In genomic region chr16:1474471-1474795, GRCh38 we compare ENCODE assay signal across 9 cellular contexts. TPM values are rescaled to one million over a fixed set of nuclear protein-coding genes. Genes with fewer than 3 reads are reported as not detected.
DNase-seq lines count a peak whose midpoint lies in the region; ATAC-seq and TF ChIP-seq lines count a peak whose summit lies in the region.
"Had no signal": no experiment of that assay in that cellular context is flagged by ENCODE, and none has a peak within 500 bp of the region (broad histone marks: within the 10 kb centered on the region; RNA-seq: fewer than 3 reads in every experiment).

No MANE protein-coding gene starts in this region.

- no peaks in the 10 kb centered on the region for H3K9me3 Mint-ChIP-seq in endothelial cell (ENCODE audit: unreplicated experiment)

- H4K8ac ChIP-seq in neuronal stem cell (ENCODE audit: low read depth, low read length), result no peak overlapping the region

- no TSS peak for BruUV-seq in A673 (replicated peaks; lab: Mats Ljungman, UMichigan)

- no peaks in the 10 kb centered on the region for H3K9me2 ChIP-seq in Loucy (replicated peaks; ENCODE audit: low read depth, low read length)

- no peak overlapping the region for H3K14ac ChIP-seq in neuronal stem cell (ENCODE audit: low read length)

- peaks cover 19% of the 10 kb centered on the region for H3K79me1 ChIP-seq in neuronal stem cell (ENCODE audit: low read depth, low read length)

- no peak for DNase-seq in A673 (ENCODE audit: low spot score)
- no peak for DNase-seq in endothelial cell (ENCODE audit: low spot score)
- no peak for DNase-seq in neuronal stem cell (ENCODE audit: low spot score)
- DNase-seq in stimulated activated CD4-positive, alpha-beta T cell treated with anti-CD3 and anti-CD28 coated beads, Interleukin-2, amount 100 ng/mL, for 24 hours, result no peak
- no peak for DNase-seq in NCI-H1694 treated with DMSO at 0.1 percent for 48 hours (lab: John Stamatoyannopoulos, UW)
- no peak for DNase-seq in NCI-H146 treated with DMSO at 0.1 percent for 48 hours (lab: John Stamatoyannopoulos, UW; ENCODE audit: unreplicated experiment)

- H3K36me3 ChIP-seq in A673 (ENCODE audit: insufficient read depth, low read length, poor library complexity, severe bottlenecking) (no peaks in the 10 kb centered on the region), Loucy (ENCODE audit: insufficient read depth, low read length) (no peaks in the 10 kb centered on the region), neuronal stem cell (replicated peaks in 1 of 2; ENCODE audit: control insufficient read depth in 2 of 2, insufficient read depth in 2 of 2, low read length in 2 of 2) (no peaks in the 10 kb centered on the region)

- CTCF ChIA-PET in A673 (lab: Charles Lee), result no interaction called here

- POLR2A ChIA-PET in A673 (lab: Charles Lee; ENCODE audit: low non-redundant PET), result no interaction called here

- H3K27ac Mint-ChIP-seq in endothelial cell (ENCODE audit: unreplicated experiment), result no peak overlapping the region

- H3F3A ChIP-seq in Loucy (ENCODE audit: low read depth), result no peaks in the 10 kb centered on the region

- H2BK120ac ChIP-seq in neuronal stem cell (ENCODE audit: low read depth, low read length), result no peak overlapping the region

- peaks cover 11% of the 10 kb centered on the region for H3K4me1 ChIP-seq in A673 (ENCODE audit: insufficient read depth, low read length, poor library complexity, severe bottlenecking)
- H3K4me1 ChIP-seq in Loucy (ENCODE audit: insufficient read depth, low read length, poor library complexity, severe bottlenecking), result no peaks in the 10 kb centered on the region
- H3K4me1 ChIP-seq in neuronal stem cell (ENCODE audit: control insufficient read depth in 2 of 2, insufficient read depth in 1 of 2, low read depth in 1 of 2, low read length in 2 of 2), result peaks cover 4 to 15% of the 10 kb centered on the region in 2 donors

- H3K79me2 ChIP-seq in Loucy (ENCODE audit: insufficient read depth, low read length), result peaks cover 7% of the 10 kb centered on the region; the same call in 1 of the 2 replicates

- no peak overlapping the region for H3K4ac ChIP-seq in neuronal stem cell (ENCODE audit: low read length)

- peaks cover 3% of the 10 kb centered on the region for H3K36me3 Mint-ChIP-seq in endothelial cell (ENCODE audit: low read depth, unreplicated experiment)

- H3K4me3 Mint-ChIP-seq in endothelial cell (ENCODE audit: unreplicated experiment), result peak overlapping the region; percentile 90

- peaks cover 36% of the 10 kb centered on the region for H3K4me1 Mint-ChIP-seq in endothelial cell (ENCODE audit: unreplicated experiment)

- no peak overlapping the region for H2BK5ac ChIP-seq in neuronal stem cell (ENCODE audit: low read length)

- H3K4me2 ChIP-seq in Loucy (ENCODE audit: low read depth, low read length, poor library complexity, severe bottlenecking), result peak overlapping the region; percentile 80
- peak overlapping the region; percentile 70 for H3K4me2 ChIP-seq in neuronal stem cell (ENCODE audit: insufficient read depth, low read length, poor library complexity, severe bottlenecking)

- peak; percentile 25 for ATAC-seq in GM19372 (IDR thresholded peaks at IDR 0.05; ENCODE audit: low read depth, unreplicated experiment)

- peaks cover 13% of the 10 kb centered on the region for H3K27me3 Mint-ChIP-seq in endothelial cell (ENCODE audit: unreplicated experiment)

- H3K9me3 ChIP-seq in A673 (ENCODE audit: low read depth, low read length, poor library complexity, severe bottlenecking) (no peaks in the 10 kb centered on the region), Loucy (ENCODE audit: insufficient read depth, low read depth, low read length) (no peaks in the 10 kb centered on the region), neuronal stem cell (replicated peaks in 1 of 2; ENCODE audit: control insufficient read depth in 2 of 2, insufficient read depth in 1 of 2, low read depth in 1 of 2, low read length in 2 of 2) (peaks cover 0 to 3% of the 10 kb centered on the region in 2 donors)

- no peaks in the 10 kb centered on the region for H4K20me1 ChIP-seq in Loucy (ENCODE audit: insufficient read depth, low read length, poor library complexity, severe bottlenecking)

- H2AFZ ChIP-seq in Loucy (ENCODE audit: low read length) (no peak overlapping the region; the same call in 1 of the 2 replicates), neuronal stem cell (ENCODE audit: low read length) (peak overlapping the region; percentile 97)

- H2BK12ac ChIP-seq in neuronal stem cell (ENCODE audit: low read length), result no peak overlapping the region

- no peak overlapping the region for H2AK5ac ChIP-seq in neuronal stem cell (ENCODE audit: low read depth, low read length)

- peak overlapping the region; percentile 61 for H3K9ac ChIP-seq in Loucy (ENCODE audit: low read depth, low read length, poor library complexity, severe bottlenecking)
- H3K9ac ChIP-seq in neuronal stem cell (ENCODE audit: low read depth, low read length, poor library complexity), result peak overlapping the region; percentile 98

- H3K23ac ChIP-seq in neuronal stem cell (ENCODE audit: low read depth, low read length, poor library complexity), result peak overlapping the region; percentile 93

- H3K27me3 ChIP-seq in A673 (replicated peaks; ENCODE audit: insufficient read depth, low read depth, low read length, poor library complexity) (no peaks in the 10 kb centered on the region), Loucy (ENCODE audit: insufficient read depth, low read length, poor library complexity, severe bottlenecking) (no peaks in the 10 kb centered on the region), neuronal stem cell (ENCODE audit: control insufficient read depth in 3 of 3, insufficient read depth in 3 of 3, low read depth in 1 of 3, low read length in 3 of 3) (no peaks in the 10 kb centered on the region)

- H2BK15ac ChIP-seq in neuronal stem cell (ENCODE audit: low read length), result no peak overlapping the region

- intact Hi-C loops in A673 (cut with micrococcal nuclease; ENCODE audit: unreplicated experiment), result no loop called here

- no peak overlapping the region for H4K91ac ChIP-seq in neuronal stem cell (ENCODE audit: low read depth, low read length, poor library complexity)

- WGBS in neuronal stem cell (ENCODE audit: extremely low coverage in 2 of 2, insufficient read length in 2 of 2, insufficient replicate concordance in 1 of 2), 2 donors, result no CpG with 5 or more reads among the region's 43 CpGs

- H3K18ac ChIP-seq in neuronal stem cell (ENCODE audit: low read length), result no peak overlapping the region

- peak overlapping the region; percentile 96 for H3K27ac ChIP-seq in A673 (ENCODE audit: low read depth, low read length, poor library complexity, severe bottlenecking)
- H3K27ac ChIP-seq in neuronal stem cell (replicated peaks; ENCODE audit: low read length), result no peak overlapping the region

- TF ChIP-seq CTCF in A673 (conservative IDR thresholded peaks at IDR 0.05; ENCODE audit: low read depth, low read length) (no peak), Loucy (conservative IDR thresholded peaks at IDR 0.05; ENCODE audit: low read length) (no peak), endothelial cell (IDR thresholded peaks at IDR 0.05; ENCODE audit: unreplicated experiment) (no peak)

- H3K4me3 ChIP-seq in A673 (ENCODE audit: low read depth, low read length, poor library complexity, severe bottlenecking) (peak overlapping the region; percentile 85), Loucy (ENCODE audit: low read length, poor library complexity, severe bottlenecking) (peak overlapping the region; percentile 80), neuronal stem cell (ENCODE audit: low read length in 2 of 2) (peak overlapping the region; percentile 92 to 99)

RNA-seq across cellular contexts. Expression of gene CLCN7, which starts 0.4 kb away (rescaled TPM):
- total RNA-seq in A673 (2021), result 82.2 and 89.3 TPM in 2 replicates
- 99.1 TPM for total RNA-seq in endothelial cell (ENCODE audit: unreplicated experiment)
- 32.7 TPM for polyA plus RNA-seq in neuronal stem cell (2013, experiment 1 of 2)
- polyA plus RNA-seq in neuronal stem cell (2013, experiment 2 of 2), result 28.0 TPM

RNA-seq across cellular contexts. Expression of gene PTX4, which starts 14.3 kb away (rescaled TPM):
- not detected in 2 replicates for total RNA-seq in A673 (2021)
- total RNA-seq in endothelial cell (ENCODE audit: unreplicated experiment), result 0.21 TPM
- not detected for polyA plus RNA-seq in neuronal stem cell (2013, experiment 1 of 2)
- not detected for polyA plus RNA-seq in neuronal stem cell (2013, experiment 2 of 2)

RNA-seq across cellular contexts. Expression of gene TELO2, which starts 18.7 kb away (rescaled TPM):
- total RNA-seq in A673 (2021) (62.9 and 67.0 TPM in 2 replicates), endothelial cell (ENCODE audit: unreplicated experiment) (64.5 TPM)
- 17.1 TPM for polyA plus RNA-seq in neuronal stem cell (2013, experiment 1 of 2)
- polyA plus RNA-seq in neuronal stem cell (2013, experiment 2 of 2), result 16.7 TPM

RNA-seq across cellular contexts. Expression of gene CCDC154, which starts 30.1 kb away (rescaled TPM):
- total RNA-seq in A673 (2021), result 1.2 and 1.6 TPM in 2 replicates
- total RNA-seq in endothelial cell (ENCODE audit: unreplicated experiment), result 2.4 TPM
- polyA plus RNA-seq in neuronal stem cell (2013, experiment 1 of 2), result 0.86 TPM
- polyA plus RNA-seq in neuronal stem cell (2013, experiment 2 of 2), result 1.2 TPM

RNA-seq across cellular contexts. Expression of gene PERCC1, which starts 43.6 kb away (rescaled TPM):
- total RNA-seq in A673 (2021) (not detected in 2 replicates), endothelial cell (ENCODE audit: unreplicated experiment) (not detected)
- not detected for polyA plus RNA-seq in neuronal stem cell (2013, experiment 1 of 2)
- not detected for polyA plus RNA-seq in neuronal stem cell (2013, experiment 2 of 2)
- total RNA-seq: left cardiac atrium had no signal
